ENCODE assay signal across 13 cellular contexts in genomic region chr21:14869984-14870840, GRCh38.
DNase-seq lines count a peak whose midpoint lies in the region; ATAC-seq and TF ChIP-seq lines count a peak whose summit lies in the region.
"Had no signal": no experiment of that assay in that cellular context is flagged by ENCODE, and none has a peak within 500 bp of the region (broad histone marks: within the 10 kb centered on the region; RNA-seq: fewer than 3 reads in every experiment).

No MANE protein-coding gene starts in this region.

- H3K27ac Mint-ChIP-seq in HFFc6, result no peak overlapping the region
- H3K27ac Mint-ChIP-seq: activated naive CD4-positive, alpha-beta T cell treated with anti-CD3 and anti-CD28 coated beads, Interleukin-2, amount 10 ng/mL, durations not matched to agents 7 days and 5 days had no signal

- H3F3A ChIP-seq in PC-3 (ENCODE audit: low read length, unreplicated experiment), result no peaks in the 10 kb centered on the region

- no peaks in the 10 kb centered on the region for H3K36me3 ChIP-seq in BLaER1
- no peaks in the 10 kb centered on the region; the same call in 1 of the 2 replicates for H3K36me3 ChIP-seq in PC-3 (ENCODE audit: low read depth, low read length)

- no peaks in the 10 kb centered on the region for H3K27me3 ChIP-seq in BLaER1
- H3K27me3 ChIP-seq in PC-3 (ENCODE audit: low read length), result no peaks in the 10 kb centered on the region

- TF ChIP-seq CTCF in PC-3 (conservative IDR thresholded peaks at IDR 0.05; ENCODE audit: low read depth, low read length) (no peak), HFFc6 (IDR thresholded peaks at IDR 0.05) (no peak)

- no peak overlapping the region for H3K4me3 ChIP-seq in BLaER1
- peak overlapping the region; percentile 41; the same call in 1 of the 2 replicates for H3K4me3 ChIP-seq in PC-3 (ENCODE audit: low read length)

- peak; percentile 49 for ATAC-seq in GM19025 (IDR thresholded peaks at IDR 0.05; ENCODE audit: low read depth, unreplicated experiment)
- ATAC-seq in HG02884 (IDR thresholded peaks at IDR 0.05; ENCODE audit: unreplicated experiment), result peak; percentile 53
- no peak for ATAC-seq in PC-3
- no peak for ATAC-seq in GM21737 (IDR thresholded peaks at IDR 0.05; ENCODE audit: unreplicated experiment)

- no peaks in the 10 kb centered on the region for H3K36me3 Mint-ChIP-seq in HFFc6 (ENCODE audit: low read depth)
- H3K36me3 Mint-ChIP-seq: activated naive CD4-positive, alpha-beta T cell treated with anti-CD3 and anti-CD28 coated beads, Interleukin-2, amount 10 ng/mL, durations not matched to agents 7 days and 5 days had no signal

- peak overlapping the region; percentile 14; the same call in 1 of the 2 replicates for H3K4me2 ChIP-seq in BLaER1
- peak overlapping the region; percentile 75 for H3K4me2 ChIP-seq in PC-3 (ENCODE audit: low read length)

- DNase-seq in PC-3 (peak; percentile 69), HFFc6 (no peak), LoVo (ENCODE audit: low spot score) (no peak), ecto neural progenitor cell (ENCODE audit: low spot score) (no peak)
- DNase-seq: activated CD4-positive, alpha-beta T cell treated with anti-CD3 and anti-CD28 coated beads for 4 hours; activated naive CD4-positive, alpha-beta T cell treated with anti-CD3 and anti-CD28 coated beads, Interleukin-2, amount 10 ng/mL, durations not matched to agents 7 days and 5 days; glutamatergic neuron; NCI-H2081 treated with DMSO at 0.1 percent for 48 hours had no signal

- no peak overlapping the region for H3K27ac ChIP-seq in BLaER1
- peak overlapping the region; percentile 68 for H3K27ac ChIP-seq in PC-3 (ENCODE audit: low read length)
- H3K27ac ChIP-seq: RWPE1 had no signal

- H3K79me2 ChIP-seq in PC-3 (ENCODE audit: low read length), result 0 out of 2 replicates have a peak, but pooled peaks cover 3% of the 10 kb centered on the region

- no TSS peak for BruUV-seq in PC-3 (replicated peaks; lab: Mats Ljungman, UMichigan)

- H3K9me3 Mint-ChIP-seq in HFFc6, result no peaks in the 10 kb centered on the region
- H3K9me3 Mint-ChIP-seq: activated naive CD4-positive, alpha-beta T cell treated with anti-CD3 and anti-CD28 coated beads, Interleukin-2, amount 10 ng/mL, durations not matched to agents 7 days and 5 days had no signal

- H3K9me3 ChIP-seq in BLaER1 (no peaks in the 10 kb centered on the region), PC-3 (ENCODE audit: low read length) (no peaks in the 10 kb centered on the region)

- intact Hi-C loops in PC-3 (cut with micrococcal nuclease), result no loop called here

- peak overlapping the region; percentile 40; the same call in 1 of the 2 replicates for H2AFZ ChIP-seq in PC-3 (ENCODE audit: low read length)

- H3K4me1 Mint-ChIP-seq in HFFc6 (ENCODE audit: low read depth), result peaks cover 36% of the 10 kb centered on the region
- H3K4me1 Mint-ChIP-seq: activated naive CD4-positive, alpha-beta T cell treated with anti-CD3 and anti-CD28 coated beads, Interleukin-2, amount 10 ng/mL, durations not matched to agents 7 days and 5 days had no signal

- H3K27me3 Mint-ChIP-seq in HFFc6 (ENCODE audit: insufficient read depth), result peaks cover 1% of the 10 kb centered on the region; the same call in 1 of the 2 replicates

- H3K9ac ChIP-seq in BLaER1 (no peak overlapping the region), PC-3 (ENCODE audit: low read length) (no peak overlapping the region; the same call in 1 of the 2 replicates)

- CTCF ChIA-PET in PC-3 (lab: Charles Lee), result no interaction called here

- no peak overlapping the region for H3K4me3 Mint-ChIP-seq in HFFc6
- H3K4me3 Mint-ChIP-seq: activated naive CD4-positive, alpha-beta T cell treated with anti-CD3 and anti-CD28 coated beads, Interleukin-2, amount 10 ng/mL, durations not matched to agents 7 days and 5 days had no signal

- H4K20me1 ChIP-seq in BLaER1 (no peaks in the 10 kb centered on the region), PC-3 (ENCODE audit: low read length) (no peaks in the 10 kb centered on the region)

- peaks cover 9% of the 10 kb centered on the region; the same call in 1 of the 2 replicates for H3K4me1 ChIP-seq in BLaER1
- H3K4me1 ChIP-seq in PC-3 (ENCODE audit: insufficient read depth, low read length), result peaks cover 43% of the 10 kb centered on the region

- H3K9me2 ChIP-seq in PC-3 (replicated peaks; ENCODE audit: low read length), result no peaks in the 10 kb centered on the region

- POLR2A ChIA-PET in PC-3 (lab: Charles Lee; ENCODE audit: unreplicated experiment), result no interaction called here

Comparison
In these comparisons a context has a peak if more than half of its experiments do, and no peak if none do; other contexts are left out.
1. ATAC-seq: peak in GM19025 (single experiment) and HG02884 (single experiment); none in PC-3 (single experiment) and GM21737 (single experiment).